Comparison of ENCODE assay signal across 8 cellular contexts in genomic region chr14:75277796-75278421, GRCh38. TPM values are rescaled to one million over a fixed set of nuclear protein-coding genes. Genes with fewer than 3 reads are reported as not detected.
A peak's percentile ranks its signal among the peaks of the same experiment; 100 is the strongest.
DNase-seq lines count a peak whose midpoint lies in the region; ATAC-seq, FAIRE-seq and TF ChIP-seq lines count a peak whose summit lies in the region.

No MANE protein-coding gene starts in this region.

- peaks cover 0 to 18% of the 10 kb centered on the region in 2 experiments for H3K36me3 ChIP-seq in SK-N-SH (replicated peaks in 1 of 2; ENCODE audit: control insufficient read depth in 1 of 2, insufficient read depth in 2 of 2, low read length in 1 of 2)
- peaks cover 6 to 29% (median 15%) of the 10 kb centered on the region in 4 donors for H3K36me3 ChIP-seq in esophagus muscularis mucosa
- H3K36me3 ChIP-seq in pancreas: peaks cover 0 to 18% (median 0%) of the 10 kb centered on the region in 3 donors

- no peaks in the 10 kb centered on the region for H3K9me3 ChIP-seq in A549
- no peaks in the 10 kb centered on the region for H3K9me3 ChIP-seq in SK-N-SH
- H3K9me3 ChIP-seq in esophagus muscularis mucosa: no peaks in the 10 kb centered on the region
- no peaks in the 10 kb centered on the region for H3K9me3 ChIP-seq in pancreas

- H3K4me1 ChIP-seq in A549 (peaks cover 21% of the 10 kb centered on the region), SK-N-SH (ENCODE audit: control insufficient read depth in 1 of 2, insufficient read depth in 2 of 2, low read depth in 1 of 2, low read length in 1 of 2) (peaks cover 4 to 17% of the 10 kb centered on the region in 2 experiments; a peak in 3 of 4 replicates), esophagus muscularis mucosa (peaks cover 28 to 76% (median 65%) of the 10 kb centered on the region in 4 donors), pancreas (peaks cover 9 to 30% (median 19%) of the 10 kb centered on the region in 3 donors)

- H4K20me1 ChIP-seq in SK-N-SH (ENCODE audit: insufficient read depth): peaks cover 28% of the 10 kb centered on the region

- CTCF ChIA-PET in A549 (lab: Yijun Ruan, JAX) (interaction anchor here (1.1 to 2.2 kb wide), 4 partner anchors 11 to 22 kb away, joined by 3 to 10 read pairs (median 5); no protein-coding TSS in a partner anchor), SK-N-SH (lab: Yijun Ruan, JAX) (interaction anchor here (0.9 to 1.5 kb wide), 5 partner anchors 11 to 83 kb away, joined by 3 to 7 read pairs (median 4); no protein-coding TSS in a partner anchor)

- WGBS in A549 (ENCODE audit: missing lambda C conversion rate): under 1% methylated on average over 24 of the region's 28 CpGs
- WGBS in SK-N-SH (ENCODE audit: low lambda C conversion rate): under 1% methylated on average over 20 of the region's 28 CpGs
- under 1% methylated on average over 19 of the region's 28 CpGs for WGBS in esophagus muscularis mucosa
- 0 to 1% methylated on average over 25 to 28 of the region's 28 CpGs for WGBS in pancreas, 2 donors

- H3K4me3 ChIP-seq in A549: peak overlapping the region; percentile 65
- H3K4me3 ChIP-seq in SK-N-SH (ENCODE audit: low read depth in 2 of 2, low read length in 1 of 2): peak overlapping the region; percentile 75 to 79
- peak overlapping the region; percentile 66 to 84 (median 69) for H3K4me3 ChIP-seq in esophagus muscularis mucosa
- H3K4me3 ChIP-seq in pancreas: peak overlapping the region; percentile 29 to 99 (median 77)

- intact Hi-C loops in esophagus muscularis mucosa (cut with DNase I): loop anchor here (5.0 kb wide), 1 partner anchor 101 kb away; the partner anchor contains the start of gene TMED10
- intact Hi-C loops in pancreas (cut with DNase I): no loop called here

- H2AFZ ChIP-seq in SK-N-SH (ENCODE audit: low read depth): peak overlapping the region; percentile 80; the same call in 1 of the 2 replicates

- no peak for FAIRE-seq in A549 (lab: Jason Lieb, UNC)
- FAIRE-seq in pancreas (lab: Jason Lieb, UNC): no peak

- no peaks in the 10 kb centered on the region for H3K9me2 ChIP-seq in SK-N-SH

- DNase-seq in A549 (ENCODE audit: low read depth in 1 of 2, low spot score in 1 of 2) (no peak), SK-N-SH (no peak), esophagus muscularis mucosa (ENCODE audit: extremely low spot score) (no peak), pancreas (no peak), SK-N-DZ (ENCODE audit: low spot score) (no peak), A172 (ENCODE audit: low spot score) (no peak), HPDE6-E6E7 (ENCODE audit: extremely low spot score) (no peak)

- H3K4me2 ChIP-seq in A549 (peak overlapping the region; percentile 91), SK-N-SH (peak overlapping the region; percentile 97)

- H3K27ac ChIP-seq in A549 (peak overlapping the region; percentile 85 to 97), SK-N-SH (ENCODE audit: low read depth in 2 of 2, low read length in 1 of 2) (peak overlapping the region; percentile 91 to 96), esophagus muscularis mucosa (replicated peaks in 1 of 4) (peak overlapping the region; percentile 96 to 99 (median 99)), pancreas (peak overlapping the region; percentile 99 to 100 (median 100))

- TF ChIP-seq CTCF in A549 (IDR thresholded peaks at IDR 0.05) (no peak), SK-N-SH (IDR thresholded peaks at IDR 0.05) (no peak), esophagus muscularis mucosa (IDR thresholded peaks at IDR 0.05) (no peak), pancreas (IDR thresholded peaks at IDR 0.05) (no peak)

- TF ChIP-seq RAD21 in A549 (conservative IDR thresholded peaks at IDR 0.05 in 1 of 2, IDR thresholded peaks at IDR 0.05 in 1 of 2) (no peak), SK-N-SH (IDR thresholded peaks at IDR 0.05; ENCODE audit: low read length) (no peak)

- no peaks in the 10 kb centered on the region for H3K79me2 ChIP-seq in SK-N-SH (ENCODE audit: insufficient read depth)

- H3F3A ChIP-seq in SK-N-SH (replicated peaks; ENCODE audit: insufficient read depth): peaks cover 12% of the 10 kb centered on the region

- POLR2A ChIA-PET in A549 (lab: Yijun Ruan, JAX): interaction anchor here (0.6 to 3.0 kb wide), 15 partner anchors 9 to 208 kb away, joined by 3 to 18 read pairs (median 4); partner anchors contain the start of genes NEK9 and ZC2HC1C
- POLR2A ChIA-PET in SK-N-SH (lab: Yijun Ruan, JAX): interaction anchor here (0.6 to 2.0 kb wide), 4 partner anchors 16 to 700 kb away, joined by 3 to 16 read pairs (median 8); no protein-coding TSS in a partner anchor

- TF ChIP-seq POLR2A in A549 (IDR thresholded peaks at IDR 0.05; ENCODE audit: low read length) (no peak), esophagus muscularis mucosa (IDR thresholded peaks at IDR 0.05; ENCODE audit: low read depth) (no peak)

- ATAC-seq in A549 (peak; percentile 10 to 26), GM19438 (IDR thresholded peaks at IDR 0.05; ENCODE audit: low read depth, unreplicated experiment) (peak; percentile 2), pancreas (peak in 1 of 4 donors; percentile 0)

- H3K9ac ChIP-seq in SK-N-SH: peak overlapping the region; percentile 97

- TF ChIP-seq EP300 in A549 (IDR thresholded peaks at IDR 0.05): no peak
- no peak for TF ChIP-seq EP300 in SK-N-SH (IDR thresholded peaks at IDR 0.05; ENCODE audit: borderline replicate concordance in 1 of 2, low read depth in 1 of 2, low read length in 1 of 2)
- no peak for TF ChIP-seq EP300 in esophagus muscularis mucosa (IDR thresholded peaks at IDR 0.05)

- H3K27me3 ChIP-seq in SK-N-SH (ENCODE audit: insufficient read depth) (no peaks in the 10 kb centered on the region), esophagus muscularis mucosa (no peaks in the 10 kb centered on the region), pancreas (no peaks in the 10 kb centered on the region)

TF ChIP-seq in A549, 52 proteins besides CTCF, POLR2A, EP300 and RAD21:
- no peak for TF ChIP-seq FOSB (CRISPR knock-in tag; IDR thresholded peaks at IDR 0.05)
- TF ChIP-seq ZC3H11A (IDR thresholded peaks at IDR 0.05): peak; percentile 60
- no peak for TF ChIP-seq JUNB (IDR thresholded peaks at IDR 0.05)
- TF ChIP-seq PHF8 (IDR thresholded peaks at IDR 0.05; ENCODE audit: borderline replicate concordance, low read depth): 0 out of 2 replicates have a peak, but pooled peaks have one; percentile 7
- TF ChIP-seq SMC3 (IDR thresholded peaks at IDR 0.05): no peak
- TF ChIP-seq TFCP2L1 (CRISPR knock-in tag; IDR thresholded peaks at IDR 0.05): 0 out of 2 replicates have a peak, but pooled peaks have one; percentile 46
TF ChIP-seq in A549: peak in this region for 3.

TF ChIP-seq in SK-N-SH, 30 proteins besides CTCF, POLR2A, EP300 and RAD21:
- peak; percentile 58 for TF ChIP-seq MXI1 (IDR thresholded peaks at IDR 0.05; ENCODE audit: low read depth, low read length)
- TF ChIP-seq JUND (IDR thresholded peaks at IDR 0.05): no peak
- no peak for TF ChIP-seq SIN3A (IDR thresholded peaks at IDR 0.05; ENCODE audit: borderline replicate concordance, low read depth, low read length)
TF ChIP-seq in SK-N-SH: peak in this region for 1.

RNA-seq across cellular contexts. Expression of gene FOS, which starts 0.7 kb away (rescaled TPM):
- polyA plus RNA-seq in A549 (2011; rRNA removed): 197 and 256 TPM in 2 replicates
- 224 and 245 TPM in 2 replicates for polyA plus RNA-seq in A549 (2012; cell fraction: cytosol; rRNA removed)
- 701 and 1,020 TPM in 2 replicates for polyA plus RNA-seq in A549 (2012; cell fraction: nucleus; rRNA removed)
- 2.0 to 4.2 TPM (median 2.7 TPM) in 3 replicates for polyA plus RNA-seq in A549 (2017; fragmentation: RNase III; extraction: RNeasy Plus Mini Kit Qiagen cat#74134 plus additional on column Dnase treatment)
- 237 and 281 TPM in 2 replicates for polyA minus RNA-seq in A549 (2011; rRNA and poly(A)+ RNA removed)
- 285 and 309 TPM in 2 replicates for polyA plus RNA-seq in SK-N-SH (2012; rRNA removed)
- polyA plus RNA-seq in SK-N-SH (2012; cell fraction: cytosol; rRNA removed): 143 and 157 TPM in 2 replicates
- polyA plus RNA-seq in SK-N-SH (2012; cell fraction: nucleus; rRNA removed): 1,026 and 1,160 TPM in 2 replicates
- 100 to 1,000 TPM in 2 of 4 donors, 10 to 100 TPM in 2; 68.6 to 695 (median 143) TPM for total RNA-seq in esophagus muscularis mucosa
- total RNA-seq in pancreas: 100 to 1,000 TPM in 2 of 6 donors, 10 to 100 TPM in 4; 56.4 to 209 (median 81.4) TPM
- polyA plus RNA-seq in pancreas: 100 to 1,000 TPM; 103 to 303 TPM
- polyA plus RNA-seq in SK-N-DZ (2014; cell fraction: cytosol; rRNA removed): 2.0 and 2.5 TPM in 2 replicates
- polyA plus RNA-seq in SK-N-DZ (2014; cell fraction: nucleus; rRNA removed): 9.7 and 20.3 TPM in 2 replicates
- total RNA-seq in A172 (2014; rRNA removed; shearing (Covaris generic)): 0.89 and 2.2 TPM in 2 replicates

Comparison
In these comparisons a context has a peak if more than half of its experiments do, and no peak if none do; other contexts are left out.
1. RNA of gene FOS, which starts 0.7 kb away (total RNA-seq): 68.6 to 695 TPM in esophagus muscularis mucosa and 56.4 to 209 TPM in pancreas; 0.89 to 2.2 TPM in A172; every median in the first group is over 10 times any median in the second.
2. Peak in every context shown above with its lines, with median percentiles within 50 percentile points of each other: H3K27ac ChIP-seq and H3K4me3 ChIP-seq.